Comparison of ENCODE assay signal across 16 cellular contexts in the genomic region with DNA sequence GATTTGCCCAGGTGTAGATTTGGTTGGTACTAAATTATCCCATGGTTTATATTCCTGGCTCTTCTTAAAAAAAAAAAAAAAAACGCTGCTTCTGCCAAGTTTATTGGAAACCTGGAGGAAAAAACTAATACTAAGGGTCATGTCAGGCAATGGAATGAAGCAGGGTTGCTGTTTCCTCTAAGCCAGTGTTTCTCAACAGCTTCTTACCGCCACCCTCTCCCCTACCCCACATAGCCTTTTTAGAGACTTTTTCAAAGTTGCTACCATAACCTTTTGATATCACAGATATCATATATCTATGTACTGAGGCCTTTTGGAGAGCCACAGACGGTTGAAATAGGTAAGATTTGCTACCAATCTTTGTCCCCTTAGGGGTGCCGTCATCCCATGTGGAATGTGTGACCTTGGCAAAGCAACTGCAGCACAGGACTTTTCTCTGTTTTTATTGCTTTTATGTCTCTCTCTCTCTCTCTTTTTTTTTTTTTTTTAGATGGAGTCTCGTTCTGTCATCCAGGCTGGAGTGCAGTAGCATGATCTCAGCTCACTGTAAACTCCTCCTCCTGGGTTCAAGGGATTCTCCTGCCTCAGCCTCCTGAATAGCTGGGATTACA. TPM values are rescaled to one million over a fixed set of nuclear protein-coding genes. Genes with fewer than 3 reads are reported as not detected.
DNase-seq lines count a peak whose midpoint lies in the region; ATAC-seq and TF ChIP-seq lines count a peak whose summit lies in the region.
"Had no signal": no experiment of that assay in that cellular context is flagged by ENCODE, and none has a peak within 500 bp of the region (broad histone marks: within the 10 kb centered on the region; RNA-seq: fewer than 3 reads in every experiment).

No MANE protein-coding gene starts in this region.

- no peaks in the 10 kb centered on the region for H3K27me3 ChIP-seq in CD4-positive, alpha-beta memory T cell (ENCODE audit: insufficient read depth, low read length)
- H3K27me3 ChIP-seq: ascending aorta had no signal

- no peak overlapping the region for H3K27ac ChIP-seq in CD4-positive, alpha-beta memory T cell (ENCODE audit: low read depth, low read length)
- H3K27ac ChIP-seq: ascending aorta had no signal

- intact Hi-C loops in CD4-positive, alpha-beta memory T cell (cut with micrococcal nuclease), result no loop called here

- peaks cover 0 to 2% (median 0%) of the 10 kb centered on the region in 8 donors for H3K9me3 Mint-ChIP-seq in CD4-positive, alpha-beta memory T cell

- H3K4me3 Mint-ChIP-seq in CD4-positive, alpha-beta memory T cell, result no peak overlapping the region
- H3K4me3 Mint-ChIP-seq in T-helper 17 cell, result no peak overlapping the region

- H3K4me1 ChIP-seq in CD4-positive, alpha-beta memory T cell (ENCODE audit: insufficient read depth, low read length), result peaks cover 53% of the 10 kb centered on the region
- H3K4me1 ChIP-seq: ascending aorta, Caco-2 had no signal

- no peak for TF ChIP-seq CTCF in fibroblast of the aortic adventitia (IDR thresholded peaks at IDR 0.05; ENCODE audit: insufficient read depth, low read length)
- TF ChIP-seq CTCF in omental fat pad (IDR thresholded peaks at IDR 0.05), result no peak

- H3K36me3 ChIP-seq in CD4-positive, alpha-beta memory T cell (ENCODE audit: insufficient read depth, low read length), result peaks cover 6% of the 10 kb centered on the region
- H3K36me3 ChIP-seq: ascending aorta had no signal

- in situ Hi-C loops in KBM-7 (cut with MboI; ENCODE audit: low pct_unique_long_range_greater_than_20kb, low sequenced_read_pairs), result loop anchor here (25.0 kb wide), 1 partner anchor 473 kb away; no protein-coding TSS in a partner anchor

- H3K27ac Mint-ChIP-seq in CD4-positive, alpha-beta memory T cell, result peak overlapping the region; percentile 1 to 100 (median 80)
- H3K27ac Mint-ChIP-seq in T-helper 17 cell, result peak overlapping the region; percentile 99

- no peaks in the 10 kb centered on the region for H3K9me3 ChIP-seq in CD4-positive, alpha-beta memory T cell (ENCODE audit: control insufficient read depth in 1 of 2, low read length in 2 of 2)
- no peaks in the 10 kb centered on the region for H3K9me3 ChIP-seq in T-helper 17 cell (ENCODE audit: control insufficient read depth, low read length, poor library complexity, severe bottlenecking)
- H3K9me3 ChIP-seq: ascending aorta, Caco-2 had no signal

- no peaks in the 10 kb centered on the region for H3K27me3 Mint-ChIP-seq in CD4-positive, alpha-beta memory T cell
- no peaks in the 10 kb centered on the region for H3K27me3 Mint-ChIP-seq in T-helper 17 cell

- peaks cover 33 to 52% of the 10 kb centered on the region in 2 donors for H3K36me3 Mint-ChIP-seq in CD4-positive, alpha-beta memory T cell
- H3K36me3 Mint-ChIP-seq in T-helper 17 cell (ENCODE audit: low read depth), result peaks cover 5% of the 10 kb centered on the region

- H3K4me3 ChIP-seq in CD4-positive, alpha-beta memory T cell (ENCODE audit: low read length in 2 of 2), result no peak overlapping the region
- H3K4me3 ChIP-seq in fibroblast of the aortic adventitia (ENCODE audit: low read depth, low read length), result no peak overlapping the region
- H3K4me3 ChIP-seq: ascending aorta had no signal

- no peak for DNase-seq in CD4-positive, alpha-beta memory T cell
- DNase-seq in T-helper 17 cell (no peak), fibroblast of the aortic adventitia (ENCODE audit: low read depth) (peak; percentile 12), omental fat pad (ENCODE audit: low spot score) (no peak), KBM-7 (no peak), DMS 273 (lab: John Stamatoyannopoulos, UW; ENCODE audit: unreplicated experiment) (no peak)
- no peak for DNase-seq in stimulated activated CD4-positive, alpha-beta T cell treated with anti-CD3 and anti-CD28 coated beads, Interleukin-15, amount 100 ng/mL, for 24 hours
- DNase-seq: activated CD4-positive, alpha-beta T cell treated with anti-CD3 and anti-CD28 coated beads, Interleukin-2, amount 50 U/mL, for 48 hours; Caco-2; GOT3; NCI-H187; NCI-H446 treated with DMSO at 0.1 percent for 48 hours; NK-92 treated with Interleukin-12 subunit alpha and Interleukin-12 subunit beta, amount 100 ng/mL, for 24 hours; RPMI8226; stimulated activated CD4-positive, alpha-beta T cell treated with anti-CD3 and anti-CD28 coated beads, Interleukin-1b, Interleukin-23, amount 100 ng/mL, for 48 hours had no signal

- POLR2A ChIA-PET in CD4-positive, alpha-beta memory T cell (lab: Charles Lee; ENCODE audit: partially characterized antibody), result interaction anchor here (0.7 kb wide), 1 partner anchor 539 kb away, joined by 5 read pairs; no protein-coding TSS in a partner anchor

- CTCF ChIA-PET in CD4-positive, alpha-beta memory T cell (lab: Charles Lee; ENCODE audit: partially characterized antibody), result interaction anchor here (0.7 to 1.8 kb wide), 7 partner anchors 14 to 457 kb away, joined by 3 to 6 read pairs (median 3); no protein-coding TSS in a partner anchor

- peaks cover 41 to 66% (median 52%) of the 10 kb centered on the region in 4 donors for H3K4me1 Mint-ChIP-seq in CD4-positive, alpha-beta memory T cell
- H3K4me1 Mint-ChIP-seq in T-helper 17 cell, result peaks cover 35% of the 10 kb centered on the region

- ATAC-seq in T-helper 17 cell (no peak), omental fat pad (ENCODE audit: low FRiP score) (peak; percentile 75)

RNA-seq across cellular contexts. Expression of a gene that starts 35.0 kb away (rescaled TPM):
- 10 to 100 TPM; 22.2 to 24.3 TPM for total RNA-seq in CD4-positive, alpha-beta memory T cell
- 10 to 100 TPM; 11.9 to 13.3 TPM for polyA plus RNA-seq in CD4-positive, alpha-beta memory T cell
- total RNA-seq in T-helper 17 cell (10 to 100 TPM; 28.9 to 36.1 TPM), fibroblast of the aortic adventitia (ENCODE audit: low replicate concordance) (1.9 and 10.5 TPM in 2 replicates), omental fat pad (10 to 100 TPM in 1 of 4 donors, 1 to 10 TPM in 3; 5.3 to 16.3 (median 6.8) TPM)

RNA-seq across cellular contexts. Expression of a gene that starts 40.3 kb away (rescaled TPM):
- 10 to 100 TPM; 78.8 to 90.4 TPM for total RNA-seq in CD4-positive, alpha-beta memory T cell
- polyA plus RNA-seq in CD4-positive, alpha-beta memory T cell, result 100 to 1,000 TPM in 1 of 2 donors, 10 to 100 TPM in 1; 93.8 to 105 TPM
- total RNA-seq in T-helper 17 cell (100 to 1,000 TPM in 1 of 2 donors, 10 to 100 TPM in 1; 87.2 to 107 TPM), fibroblast of the aortic adventitia (ENCODE audit: low replicate concordance) (65.4 and 138 TPM in 2 replicates), omental fat pad (10 to 100 TPM; 43.8 to 70.4 (median 60.7) TPM)
